Comparison of ENCODE assay signal across 1 cellular context in genomic region chr18:685438-685837, GRCh38.
TF ChIP-seq lines count a peak whose summit lies in the region.

No MANE protein-coding gene starts in this region.

TF ChIP-seq in HCT116, 20 proteins besides CTCF, POLR2A, EP300 and RAD21 (continued from another document):
- no peak for TF ChIP-seq EZH2phosphoT487 (IDR thresholded peaks at IDR 0.05; ENCODE audit: borderline replicate concordance)
- no peak for TF ChIP-seq EGR1 (IDR thresholded peaks at IDR 0.05; ENCODE audit: low read depth)
- no peak for TF ChIP-seq MAX (IDR thresholded peaks at IDR 0.05)
- no peak for TF ChIP-seq FOSL1 (IDR thresholded peaks at IDR 0.05; ENCODE audit: low read depth)
- TF ChIP-seq ZFX (IDR thresholded peaks at IDR 0.05): no peak
- no peak for TF ChIP-seq ATF3 (IDR thresholded peaks at IDR 0.05)
- TF ChIP-seq TCF7L2 (IDR thresholded peaks at IDR 0.05; ENCODE audit: borderline replicate concordance, extremely low read depth, insufficient read depth, insufficient read length): no peak
- no peak for TF ChIP-seq JUND (IDR thresholded peaks at IDR 0.05)
